ENCODE assay signal across 8 cellular contexts in genomic region chr3:9769426-9770275, GRCh38. TPM values are rescaled to one million over a fixed set of nuclear protein-coding genes. Genes with fewer than 3 reads are reported as not detected.
A peak's percentile ranks its signal among the peaks of the same experiment; 100 is the strongest.
DNase-seq lines count a peak whose midpoint lies in the region; ATAC-seq and TF ChIP-seq lines count a peak whose summit lies in the region.

Gene CAMK1 (minus strand): TSS chr3:9769947. CDS start chr3:9767749, 2,198 bp downstream.

- WGBS in lung, 2 donors: 6 to 13% methylated on average over 43 to 49 of the region's 49 CpGs

- peaks cover 0 to 6% of the 10 kb centered on the region in 2 donors for H3K27me3 Mint-ChIP-seq in CD8-positive, alpha-beta memory T cell
- H3K27me3 Mint-ChIP-seq in effector memory CD8-positive, alpha-beta T cell: no peaks in the 10 kb centered on the region

- DNase-seq in CD8-positive, alpha-beta memory T cell: peak in 4 of 5 donors; percentile 24 to 56 (median 29)
- DNase-seq in NCI-H2107 (lab: John Stamatoyannopoulos, UW): peak; percentile 23
- peak; percentile 28 to 47 (median 37) for DNase-seq in effector memory CD8-positive, alpha-beta T cell
- peak; percentile 74 for DNase-seq in lung (ENCODE audit: low spot score)
- DNase-seq in stimulated activated CD4-positive, alpha-beta T cell treated with anti-CD3 and anti-CD28 coated beads, Interleukin-4, amount 100 ng/mL, for 48 hours (ENCODE audit: low read depth in 2 of 2): peak; percentile 68 to 72
- DNase-seq in NCI-H1930 (lab: John Stamatoyannopoulos, UW): no peak

- no peaks in the 10 kb centered on the region for H3K36me3 ChIP-seq in CD8-positive, alpha-beta memory T cell (ENCODE audit: insufficient read depth, low read length)
- peaks cover 0 to 7% of the 10 kb centered on the region in 2 donors for H3K36me3 ChIP-seq in lung (ENCODE audit: control insufficient read depth in 2 of 2, insufficient read depth in 2 of 2, low read length in 2 of 2)

- peaks cover 15 to 32% (median 16%) of the 10 kb centered on the region in 3 donors for H3K4me1 Mint-ChIP-seq in CD8-positive, alpha-beta memory T cell
- peaks cover 21 to 23% of the 10 kb centered on the region in 2 donors for H3K4me1 Mint-ChIP-seq in effector memory CD8-positive, alpha-beta T cell (ENCODE audit: low read depth in 2 of 2)

- peaks cover 8% of the 10 kb centered on the region for H3K4me1 ChIP-seq in CD8-positive, alpha-beta memory T cell (ENCODE audit: insufficient read depth, low read length)
- H3K4me1 ChIP-seq in lung (ENCODE audit: control insufficient read depth in 2 of 2, insufficient read depth in 2 of 2, low read length in 2 of 2): peaks cover 0 to 21% of the 10 kb centered on the region in 2 donors

- H3K4me3 ChIP-seq in CD8-positive, alpha-beta memory T cell (ENCODE audit: low read length): peak within 1 kb of the TSS; percentile 47
- peak within 1 kb of the TSS; percentile 66 for H3K4me3 ChIP-seq in lung

- H3K27ac ChIP-seq in CD8-positive, alpha-beta memory T cell (ENCODE audit: low read depth, low read length): no peak within 1 kb of the TSS
- peak within 1 kb of the TSS; percentile 57 to 87 for H3K27ac ChIP-seq in lung (ENCODE audit: low read depth in 1 of 2, low read length in 1 of 2)

- ATAC-seq in GM21619 (IDR thresholded peaks at IDR 0.05; ENCODE audit: unreplicated experiment) (peak; percentile 84), lung (ENCODE audit: insufficient read depth, low FRiP score) (peak; percentile 94)
- peak; percentile 97 for ATAC-seq in effector memory CD8-positive, alpha-beta T cell (replicated peaks)

- peaks cover 0 to 3% (median 0%) of the 10 kb centered on the region in 3 donors for H3K36me3 Mint-ChIP-seq in CD8-positive, alpha-beta memory T cell
- H3K36me3 Mint-ChIP-seq in effector memory CD8-positive, alpha-beta T cell (ENCODE audit: insufficient read depth): peaks cover 3% of the 10 kb centered on the region

- H3K9me3 Mint-ChIP-seq in CD8-positive, alpha-beta memory T cell: no peaks in the 10 kb centered on the region
- H3K9me3 Mint-ChIP-seq in effector memory CD8-positive, alpha-beta T cell: no peaks in the 10 kb centered on the region

- CTCF ChIA-PET in CD8-positive, alpha-beta memory T cell (lab: Charles Lee): interaction anchor here (1.3 kb wide), 1 partner anchor 11 kb away, joined by 3 read pairs; no protein-coding TSS in a partner anchor
- CTCF ChIA-PET in activated CD8-positive, alpha-beta memory T cell treated with anti-CD3 and anti-CD28 coated beads for 36 hours (lab: Charles Lee): interaction anchor here (1.4 to 2.6 kb wide), 4 partner anchors 9 to 19 kb away, joined by 3 to 7 read pairs (median 4); partner anchors contain the start of gene OGG1

- POLR2A ChIA-PET in CD8-positive, alpha-beta memory T cell (lab: Charles Lee): interaction anchor here (0.6 to 0.8 kb wide), 3 partner anchors 17 to 814 kb away, joined by 5 to 7 read pairs (median 6); partner anchors contain the start of gene ARPC4
- POLR2A ChIA-PET in activated CD8-positive, alpha-beta memory T cell treated with anti-CD3 and anti-CD28 coated beads for 36 hours (lab: Charles Lee): interaction anchor here (0.7 to 1.3 kb wide), 4 partner anchors 20 to 435 kb away, joined by 3 to 7 read pairs (median 4); partner anchors contain the start of genes OGG1 and TTLL3

- H3K9me3 ChIP-seq in CD8-positive, alpha-beta memory T cell (ENCODE audit: low read length): no peaks in the 10 kb centered on the region
- no peaks in the 10 kb centered on the region for H3K9me3 ChIP-seq in lung (ENCODE audit: control insufficient read depth in 2 of 2, insufficient read depth in 1 of 2, low read length in 1 of 2)

- peak within 1 kb of the TSS; percentile 60 to 74 (median 71) for H3K4me3 Mint-ChIP-seq in CD8-positive, alpha-beta memory T cell
- peak within 1 kb of the TSS; percentile 44 to 47 for H3K4me3 Mint-ChIP-seq in effector memory CD8-positive, alpha-beta T cell

- no peak for TF ChIP-seq CTCF in lung (IDR thresholded peaks at IDR 0.05; ENCODE audit: control extremely low read depth, extremely low read depth)

- H3K27ac Mint-ChIP-seq in CD8-positive, alpha-beta memory T cell: peak within 1 kb of the TSS in 5 of 8 donors; percentile 23 to 97 (median 80)
- peak within 1 kb of the TSS; percentile 2 to 75 for H3K27ac Mint-ChIP-seq in effector memory CD8-positive, alpha-beta T cell

- H3K27me3 ChIP-seq in CD8-positive, alpha-beta memory T cell (ENCODE audit: insufficient read depth, low read length, poor library complexity, severe bottlenecking): no peaks in the 10 kb centered on the region
- no peaks in the 10 kb centered on the region for H3K27me3 ChIP-seq in lung (ENCODE audit: control insufficient read depth, insufficient read depth)

RNA-seq across cellular contexts. Expression of gene CAMK1, which starts in this region (rescaled TPM):
- total RNA-seq in CD8-positive, alpha-beta memory T cell: 10 to 100 TPM; 27.0 to 27.4 TPM
- 2.9 TPM for polyA plus RNA-seq in CD8-positive, alpha-beta memory T cell
- total RNA-seq in activated CD8-positive, alpha-beta memory T cell treated with anti-CD3 and anti-CD28 coated beads for 36 hours: 10 to 100 TPM; 28.3 to 29.5 TPM
- total RNA-seq in lung: 10 to 100 TPM; 21.7 to 35.0 TPM
- polyA plus RNA-seq in lung: 10 to 100 TPM; 30.5 to 43.9 TPM

Comparison
In these comparisons a context has a peak if more than half of its experiments do, and no peak if none do; other contexts are left out.
1. DNase-seq: peak in CD8-positive, alpha-beta memory T cell (4 of 5), NCI-H2107 (single experiment), effector memory CD8-positive, alpha-beta T cell (3 of 3), lung (single experiment) and stimulated activated CD4-positive, alpha-beta T cell treated with anti-CD3 and anti-CD28 coated beads, Interleukin-4, amount 100 ng/mL, for 48 hours (2 of 2); none in NCI-H1930 (0 of 2).
2. Peak in every context shown above with its lines, with median percentiles within 50 percentile points of each other: ATAC-seq.